9 cellular contexts compared by ENCODE assay signal in genomic region chr18:33708876-33709275, GRCh38.
"Had no signal": no experiment of that assay in that cellular context is flagged by ENCODE, and none has a peak within 500 bp of the region (broad histone marks: within the 10 kb centered on the region; RNA-seq: fewer than 3 reads in every experiment).

No MANE protein-coding gene starts in this region.

- DNase-seq: H9, HCEC 1CT, KBM-7 had no signal

- H3K27ac ChIP-seq: HL-60, KMS-11 had no signal

- FAIRE-seq: H1, H54, HepG2 had no signal

- H3K4me3 ChIP-seq: GM23338 had no signal

- ATAC-seq: GM23338, HepG2 had no signal
